8 cellular contexts compared by ENCODE assay signal in the genomic region with DNA sequence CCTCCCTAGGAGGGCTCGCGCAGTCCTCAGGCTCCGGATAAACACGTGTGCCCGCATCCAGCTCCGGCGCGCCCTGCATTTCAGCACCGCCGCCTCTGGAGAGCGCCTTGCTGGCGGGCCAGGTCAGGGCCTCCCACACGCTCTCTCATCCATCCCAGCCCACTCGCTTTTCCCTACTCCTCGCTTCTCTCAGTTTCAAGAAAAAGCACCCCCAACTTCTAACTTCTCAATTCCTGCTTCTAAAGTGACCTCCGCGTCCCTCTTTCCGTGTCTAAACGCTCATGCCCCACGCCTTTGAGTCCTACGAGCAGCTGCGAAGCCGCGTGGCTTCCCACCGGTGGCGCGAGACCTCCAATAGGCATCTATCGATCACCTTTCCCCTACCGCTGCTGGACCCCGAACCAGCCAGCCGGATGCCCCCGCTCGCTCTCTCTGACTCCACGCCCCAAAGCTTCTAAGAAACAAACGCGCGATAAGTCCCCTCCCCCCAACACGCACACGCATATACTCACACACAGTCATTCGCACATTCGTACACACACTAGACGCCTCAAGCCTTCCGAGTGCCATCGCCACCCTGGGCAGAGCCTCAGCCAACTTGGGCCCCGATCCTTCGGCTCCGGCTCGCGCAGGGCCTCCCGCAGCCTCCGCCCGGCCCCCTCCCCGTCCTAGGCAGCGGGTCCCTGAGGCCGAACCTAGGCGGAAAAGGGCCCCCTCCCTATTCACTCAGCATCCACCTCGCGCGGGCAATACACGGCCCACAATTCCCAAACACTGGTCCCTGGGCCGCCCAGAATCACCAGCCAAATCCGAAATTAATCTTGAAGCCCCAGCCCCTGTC. TPM values are rescaled to one million over a fixed set of nuclear protein-coding genes. Genes with fewer than 3 reads are reported as not detected.
DNase-seq lines count a peak whose midpoint lies in the region; ATAC-seq and TF ChIP-seq lines count a peak whose summit lies in the region.

No MANE protein-coding gene starts in this region.

- DNase-seq in DMS53 treated with DMSO at 0.1 percent for 48 hours (lab: John Stamatoyannopoulos, UW; ENCODE audit: unreplicated experiment), result peak; percentile 58
- DNase-seq in NCI-H2107 (lab: John Stamatoyannopoulos, UW), result peak; percentile 59
- peak; percentile 6 for DNase-seq in activated T-helper 1 cell treated with Interleukin-2 at 50 U/mL for 16 hours (ENCODE audit: low read depth)
- peak; percentile 70 for DNase-seq in fibroblast of pulmonary artery (ENCODE audit: low read depth)
- peak; percentile 14 for DNase-seq in naive B cell
- peak in 33 of 49 donors; percentile 5 to 72 (median 32) for DNase-seq in substantia nigra (lab: John Stamatoyannopoulos, UW)
- DNase-seq in HuH-7 (ENCODE audit: low spot score), result no peak

- H3K4me3 ChIP-seq in fibroblast of pulmonary artery (replicated peaks; ENCODE audit: low read depth, low read length), result peak overlapping the region; percentile 7

- peak overlapping the region in 3 of 6 donors; percentile 7 to 55 (median 9) for H3K27ac Mint-ChIP-seq in naive B cell

- H3K27ac ChIP-seq in substantia nigra (ENCODE audit: low read depth, low read length, poor library complexity, severe bottlenecking), result no peak overlapping the region

- peaks cover 27 to 29% (median 27%) of the 10 kb centered on the region in 3 donors for H3K4me1 Mint-ChIP-seq in naive B cell

- H3K27me3 Mint-ChIP-seq in naive B cell, result peaks cover 53 to 71% (median 70%) of the 10 kb centered on the region in 3 donors

- peak; percentile 58 to 71 for ATAC-seq in naive B cell (ENCODE audit: low read depth in 2 of 2)
- ATAC-seq in GM21526 (IDR thresholded peaks at IDR 0.05; ENCODE audit: low FRiP score, unreplicated experiment), result no peak

- peaks cover 7 to 8% of the 10 kb centered on the region in 2 donors for H3K36me3 Mint-ChIP-seq in naive B cell

- H3K4me3 Mint-ChIP-seq in naive B cell, result peak overlapping the region; percentile 46 to 93 (median 80)

- TF ChIP-seq CTCF in fibroblast of pulmonary artery (IDR thresholded peaks at IDR 0.05; ENCODE audit: low read length, missing control alignments), result no peak

- H3K9me3 Mint-ChIP-seq in naive B cell, result peaks cover 0 to 5% (median 4%) of the 10 kb centered on the region in 7 donors

RNA-seq across cellular contexts. Expression of gene NMNAT2, which starts 1.1 kb away (rescaled TPM):
- not detected for polyA plus RNA-seq in naive B cell (ENCODE audit: low read depth in 6 of 6)

RNA-seq across cellular contexts. Expression of gene SMG7, which starts 55.2 kb away (rescaled TPM):
- 10 to 100 TPM in 5 of 6 donors, 1 to 10 TPM in 1; 4.1 to 55.6 (median 31.4) TPM for polyA plus RNA-seq in naive B cell (ENCODE audit: low read depth in 6 of 6)
